Comparison of ENCODE assay signal across 14 cellular contexts in genomic region chr9:135137398-135137832, GRCh38. TPM values are rescaled to one million over a fixed set of nuclear protein-coding genes. Genes with fewer than 3 reads are reported as not detected.
DNase-seq lines count a peak whose midpoint lies in the region; ATAC-seq, FAIRE-seq and TF ChIP-seq lines count a peak whose summit lies in the region.
"Had no signal": no experiment of that assay in that cellular context is flagged by ENCODE, and none has a peak within 500 bp of the region (broad histone marks: within the 10 kb centered on the region; RNA-seq: fewer than 3 reads in every experiment).

No MANE protein-coding gene starts in this region.

- no peaks in the 10 kb centered on the region for H3F3A ChIP-seq in PC-3 (ENCODE audit: low read length, unreplicated experiment)

- no TSS peak for BruUV-seq in PC-3 (replicated peaks; lab: Mats Ljungman, UMichigan)

- intact Hi-C loops in PC-3 (cut with micrococcal nuclease) = no loop called here
- intact Hi-C loops in naive thymus-derived CD4-positive, alpha-beta T cell (cut with micrococcal nuclease) = no loop called here

- TF ChIP-seq EP300 in A549 (IDR thresholded peaks at IDR 0.05) = no peak

- H3K79me2 ChIP-seq in PC-3 (ENCODE audit: low read length) = no peaks in the 10 kb centered on the region

- no peaks in the 10 kb centered on the region for H3K9me2 ChIP-seq in PC-3 (replicated peaks; ENCODE audit: low read length)

- TF ChIP-seq POLR2A in A549 (IDR thresholded peaks at IDR 0.05; ENCODE audit: low read length) = no peak

- 0 out of 3 replicates have a peak overlapping the region, but pooled peaks have one; percentile 25 for H3K4me2 ChIP-seq in A549
- no peak overlapping the region for H3K4me2 ChIP-seq in PC-3 (ENCODE audit: low read length)

- no peak for FAIRE-seq in A549 (lab: Jason Lieb, UNC)
- FAIRE-seq: endothelial cell of umbilical vein had no signal

- POLR2A ChIA-PET in A549 (lab: Yijun Ruan, JAX) = no interaction called here
- POLR2A ChIA-PET in PC-3 (lab: Charles Lee; ENCODE audit: unreplicated experiment) = no interaction called here
- POLR2A ChIA-PET in naive thymus-derived CD4-positive, alpha-beta T cell (lab: Charles Lee) = no interaction called here

- no peak for TF ChIP-seq RAD21 in A549 (conservative IDR thresholded peaks at IDR 0.05 in 1 of 2, IDR thresholded peaks at IDR 0.05 in 1 of 2)

- peak overlapping the region; percentile 21 to 82; a peak in 5 of 6 replicates for H3K27ac ChIP-seq in A549
- H3K27ac ChIP-seq in HUES6 (ENCODE audit: low read depth, low read length) = peak overlapping the region; percentile 43; the same call in 1 of the 2 replicates
- no peak overlapping the region for H3K27ac ChIP-seq in PC-3 (ENCODE audit: low read length)
- H3K27ac ChIP-seq in naive thymus-derived CD4-positive, alpha-beta T cell (ENCODE audit: low read depth, low read length) = no peak overlapping the region
- H3K27ac ChIP-seq: suprapubic skin had no signal

- TF ChIP-seq CTCF in A549 (IDR thresholded peaks at IDR 0.05) (no peak), PC-3 (conservative IDR thresholded peaks at IDR 0.05; ENCODE audit: low read depth, low read length) (no peak)

- no peaks in the 10 kb centered on the region for H3K36me3 ChIP-seq in HUES6 (ENCODE audit: control insufficient read depth, insufficient read depth, low read length)
- no peaks in the 10 kb centered on the region for H3K36me3 ChIP-seq in PC-3 (ENCODE audit: low read depth, low read length)
- no peaks in the 10 kb centered on the region for H3K36me3 ChIP-seq in naive thymus-derived CD4-positive, alpha-beta T cell (ENCODE audit: control insufficient read depth in 2 of 3, insufficient read depth in 3 of 3, low read length in 3 of 3)
- H3K36me3 ChIP-seq: suprapubic skin had no signal

- peaks cover 0 to 4% (median 0%) of the 10 kb centered on the region in 7 donors for H3K4me1 Mint-ChIP-seq in naive thymus-derived CD4-positive, alpha-beta T cell
- H3K4me1 Mint-ChIP-seq: B cell had no signal

- H2AFZ ChIP-seq in PC-3 (ENCODE audit: low read length) = no peak overlapping the region

- H3K27me3 ChIP-seq in HUES6 (ENCODE audit: control insufficient read depth, insufficient read depth, low read length) = no peaks in the 10 kb centered on the region
- no peaks in the 10 kb centered on the region for H3K27me3 ChIP-seq in PC-3 (ENCODE audit: low read length)
- no peaks in the 10 kb centered on the region for H3K27me3 ChIP-seq in naive thymus-derived CD4-positive, alpha-beta T cell (ENCODE audit: control insufficient read depth in 2 of 2, insufficient read depth in 2 of 2, low read length in 2 of 2)

- no peak overlapping the region for H3K27ac Mint-ChIP-seq in naive thymus-derived CD4-positive, alpha-beta T cell
- H3K27ac Mint-ChIP-seq: activated naive CD4-positive, alpha-beta T cell treated with anti-CD3 and anti-CD28 coated beads for 36 hours; B cell had no signal

- H4K20me1 ChIP-seq in PC-3 (ENCODE audit: low read length) = no peaks in the 10 kb centered on the region

- 47% methylated on average over 7 of the region's 9 CpGs for WGBS in A549 (ENCODE audit: missing lambda C conversion rate)

- H3K9ac ChIP-seq in HUES6 (ENCODE audit: low read length) = peak overlapping the region; percentile 32
- no peak overlapping the region for H3K9ac ChIP-seq in PC-3 (ENCODE audit: low read length)

- no peaks in the 10 kb centered on the region for H3K36me3 Mint-ChIP-seq in naive thymus-derived CD4-positive, alpha-beta T cell

- H3K4me3 Mint-ChIP-seq in naive thymus-derived CD4-positive, alpha-beta T cell = no peak overlapping the region
- H3K4me3 Mint-ChIP-seq: activated naive CD4-positive, alpha-beta T cell treated with anti-CD3 and anti-CD28 coated beads for 36 hours; B cell had no signal

- peaks cover 16% of the 10 kb centered on the region for H3K9me3 ChIP-seq in A549
- peaks cover 44% of the 10 kb centered on the region for H3K9me3 ChIP-seq in HUES6 (ENCODE audit: control insufficient read depth, insufficient read depth, low read depth, low read length)
- no peaks in the 10 kb centered on the region for H3K9me3 ChIP-seq in PC-3 (ENCODE audit: low read length)
- peaks cover 0 to 5% (median 0%) of the 10 kb centered on the region in 3 experiments for H3K9me3 ChIP-seq in naive thymus-derived CD4-positive, alpha-beta T cell (ENCODE audit: control insufficient read depth in 2 of 3, low read length in 3 of 3)
- H3K9me3 ChIP-seq: suprapubic skin had no signal

- CTCF ChIA-PET in A549 (lab: Yijun Ruan, JAX) (interaction anchor here (0.8 to 2.1 kb wide), 5 partner anchors 16 to 73 kb away, joined by 3 to 7 read pairs (median 4); partner anchors contain the start of gene OLFM1), PC-3 (lab: Charles Lee) (no interaction called here)
- CTCF ChIA-PET in naive thymus-derived CD4-positive, alpha-beta T cell (lab: Charles Lee) = no interaction called here

- H3K4me3 ChIP-seq in A549 (no peak overlapping the region), HUES6 (ENCODE audit: low read depth, low read length) (no peak overlapping the region), PC-3 (ENCODE audit: low read length) (no peak overlapping the region)
- H3K4me3 ChIP-seq in naive thymus-derived CD4-positive, alpha-beta T cell (ENCODE audit: low read length) = no peak overlapping the region
- H3K4me3 ChIP-seq: suprapubic skin had no signal

- H3K9me3 Mint-ChIP-seq in naive thymus-derived CD4-positive, alpha-beta T cell = peaks cover 0 to 13% (median 0%) of the 10 kb centered on the region in 11 donors

- peaks cover 0 to 26% (median 14%) of the 10 kb centered on the region in 5 donors for H3K27me3 Mint-ChIP-seq in naive thymus-derived CD4-positive, alpha-beta T cell

- peaks cover 15% of the 10 kb centered on the region; the same call in 2 of the 3 replicates for H3K4me1 ChIP-seq in A549
- peaks cover 21% of the 10 kb centered on the region for H3K4me1 ChIP-seq in HUES6 (ENCODE audit: control insufficient read depth, insufficient read depth, low read length)
- no peaks in the 10 kb centered on the region for H3K4me1 ChIP-seq in PC-3 (ENCODE audit: insufficient read depth, low read length)
- no peaks in the 10 kb centered on the region for H3K4me1 ChIP-seq in naive thymus-derived CD4-positive, alpha-beta T cell (ENCODE audit: control insufficient read depth in 2 of 2, insufficient read depth in 2 of 2, low read length in 2 of 2)

- DNase-seq in A549 (ENCODE audit: low read depth in 1 of 2, low spot score in 1 of 2) = no peak
- DNase-seq in amygdala (lab: John Stamatoyannopoulos, UW) = peak in 38 of 56 donors; percentile 10 to 71 (median 44)
- peak; percentile 63 for DNase-seq in iPS-NIHi7 (ENCODE audit: extremely low spot score)
- DNase-seq in PC-3 = no peak
- DNase-seq in HT-29 (ENCODE audit: low spot score) = no peak
- no peak for DNase-seq in naive thymus-derived CD4-positive, alpha-beta T cell
- DNase-seq: activated CD4-positive, alpha-beta T cell treated with anti-CD3 and anti-CD28 coated beads, Interleukin-2, amount 50 U/mL, for 1 hour; activated naive CD4-positive, alpha-beta T cell treated with anti-CD3 and anti-CD28 coated beads for 36 hours; NCI-H2029 treated with DMSO at 0.1 percent for 48 hours had no signal

- no peak for ATAC-seq in A549
- no peak for ATAC-seq in PC-3
- no peak for ATAC-seq in GM19324 (IDR thresholded peaks at IDR 0.05; ENCODE audit: low FRiP score, unreplicated experiment)
- no peak for ATAC-seq in naive thymus-derived CD4-positive, alpha-beta T cell

TF ChIP-seq in A549, 52 proteins besides CTCF, POLR2A, EP300 and RAD21:
- TF ChIP-seq ESRRA (IDR thresholded peaks at IDR 0.05; ENCODE audit: borderline replicate concordance, low read length) (no peak), MAFK (IDR thresholded peaks at IDR 0.05; ENCODE audit: partially characterized antibody) (peak; percentile 94), ZC3H11A (IDR thresholded peaks at IDR 0.05) (no peak), CHD2 (IDR thresholded peaks at IDR 0.05; ENCODE audit: low read length, partially characterized antibody) (no peak), FOSL2 (IDR thresholded peaks at IDR 0.05) (no peak), FOSL2 (CRISPR knock-in tag; IDR thresholded peaks at IDR 0.05) (no peak), NFE2L2 (conservative IDR thresholded peaks at IDR 0.05; ENCODE audit: low read length) (peak; percentile 94), CHD4 (IDR thresholded peaks at IDR 0.05; ENCODE audit: borderline replicate concordance) (no peak)

RNA-seq across cellular contexts. Expression of gene OLFM1, which starts 49.9 kb away (rescaled TPM):
- polyA plus RNA-seq in A549 (2011; rRNA removed) (2.7 and 3.6 TPM in 2 replicates), A549 (2017; fragmentation: RNase III; extraction: RNeasy Plus Mini Kit Qiagen cat#74134 plus additional on column Dnase treatment) (8.0 to 11.4 TPM (median 10.5 TPM) in 3 replicates)
- polyA plus RNA-seq in A549 (2012; cell fraction: cytosol; rRNA removed) = 3.2 and 4.3 TPM in 2 replicates
- polyA plus RNA-seq in A549 (2012; cell fraction: nucleus; rRNA removed) = 3.4 and 3.8 TPM in 2 replicates
- polyA minus RNA-seq in A549 (2011; rRNA and poly(A)+ RNA removed) = 1.8 and 2.0 TPM in 2 replicates
- total RNA-seq in PC-3 (2014; rRNA removed) = 0.44 TPM in 1 of 2 replicates, not detected in the other
- total RNA-seq in HT-29 (2014; rRNA removed; shearing (Covaris generic)) = not detected in 2 replicates
- 1 to 10 TPM in 2 of 5 experiments, under 1 TPM in 2, not detected in 1; 0.19 to 2.1 (median 0.87) TPM for total RNA-seq in naive thymus-derived CD4-positive, alpha-beta T cell
- not detected for polyA plus RNA-seq in naive thymus-derived CD4-positive, alpha-beta T cell
- total RNA-seq: activated naive CD4-positive, alpha-beta T cell treated with anti-CD3 and anti-CD28 coated beads for 36 hours; B cell had no signal

Comparison
In these comparisons a context has a peak if more than half of its experiments do, and no peak if none do; other contexts are left out.
1. DNase-seq: peak in amygdala (38 of 56) and iPS-NIHi7 (single experiment); none in A549 (0 of 2), PC-3 (single experiment), HT-29 (single experiment) and naive thymus-derived CD4-positive, alpha-beta T cell (0 of 9).
2. H3K27ac ChIP-seq: peak in A549 (2 of 2) and HUES6 (single experiment); none in PC-3 (single experiment) and naive thymus-derived CD4-positive, alpha-beta T cell (single experiment).